Comparison of ENCODE assay signal across 2 cellular contexts in genomic region chr2:131404794-131405193, GRCh38.
TF ChIP-seq lines count a peak whose summit lies in the region.

No MANE protein-coding gene starts in this region.

TF ChIP-seq in IMR-90, 13 proteins besides CTCF, POLR2A, EP300 and RAD21:
- TF ChIP-seq CHD1 (IDR thresholded peaks at IDR 0.05; ENCODE audit: low read depth, low read length) = no peak
- no peak for TF ChIP-seq MAZ (IDR thresholded peaks at IDR 0.05; ENCODE audit: borderline replicate concordance, low read depth, low read length)
- TF ChIP-seq RCOR1 (IDR thresholded peaks at IDR 0.05; ENCODE audit: insufficient replicate concordance, low read length) = no peak
- no peak for TF ChIP-seq USF2 (IDR thresholded peaks at IDR 0.05; ENCODE audit: low read depth, low read length)
- TF ChIP-seq CEBPB (IDR thresholded peaks at IDR 0.05; ENCODE audit: low read depth, low read length) = no peak
- TF ChIP-seq NFE2L2 (IDR thresholded peaks at IDR 0.05; ENCODE audit: low read depth, low read length) = no peak
- no peak for TF ChIP-seq MAFK (IDR thresholded peaks at IDR 0.05; ENCODE audit: low read depth, low read length)
- TF ChIP-seq BHLHE40 (IDR thresholded peaks at IDR 0.05; ENCODE audit: low read depth, low read length) = no peak

TF ChIP-seq in H1, 55 proteins besides CTCF, POLR2A, EP300 and RAD21:
- no peak for TF ChIP-seq SUZ12 (IDR thresholded peaks at IDR 0.05; ENCODE audit: low read length)
- no peak for TF ChIP-seq HDAC6 (IDR thresholded peaks at IDR 0.05; ENCODE audit: low read depth, low read length)
- TF ChIP-seq RXRA (IDR thresholded peaks at IDR 0.05; ENCODE audit: insufficient read depth, low read depth, low read length) = no peak
- no peak for TF ChIP-seq CHD1 (IDR thresholded peaks at IDR 0.05; ENCODE audit: low read depth, low read length)
- TF ChIP-seq BACH1 (IDR thresholded peaks at IDR 0.05; ENCODE audit: low read length) = no peak
- TF ChIP-seq KDM4A (IDR thresholded peaks at IDR 0.05; ENCODE audit: low read depth, low read length, severe bottlenecking) = no peak
TF ChIP-seq in H1: peak in this region for 0.
